In genomic region chr4:87073570-87074470, GRCh38 we compare ENCODE assay signal across 8 cellular contexts.
A peak's percentile ranks its signal among the peaks of the same experiment; 100 is the strongest.
DNase-seq lines count a peak whose midpoint lies in the region; ATAC-seq and TF ChIP-seq lines count a peak whose summit lies in the region.

No MANE protein-coding gene starts in this region.

- peaks cover under 1% of the 10 kb centered on the region for H3K36me3 ChIP-seq in CD4-positive, CD25-positive, alpha-beta regulatory T cell (ENCODE audit: control insufficient read depth, insufficient read depth, low read length)
- no peaks in the 10 kb centered on the region for H3K36me3 ChIP-seq in RWPE2 (ENCODE audit: low read depth)
- no peaks in the 10 kb centered on the region for H3K36me3 ChIP-seq in adrenal gland (replicated peaks in 1 of 2)
- H3K36me3 ChIP-seq in lower lobe of right lung: no peaks in the 10 kb centered on the region

- H3K9me3 Mint-ChIP-seq in CD4-positive, CD25-positive, alpha-beta regulatory T cell: no peaks in the 10 kb centered on the region
- H3K9me3 Mint-ChIP-seq in stimulated activated memory B cell treated with anti-CD40 and anti-IgM and Interleukin-4, amounts not matched to agents 10 μg/mL and 1 μg/mL and 100 μg/mL, for 72 hours: peaks cover 2% of the 10 kb centered on the region

- peaks cover 10% of the 10 kb centered on the region for H3K36me3 Mint-ChIP-seq in CD4-positive, CD25-positive, alpha-beta regulatory T cell
- H3K36me3 Mint-ChIP-seq in stimulated activated memory B cell treated with anti-CD40 and anti-IgM and Interleukin-4, amounts not matched to agents 10 μg/mL and 1 μg/mL and 100 μg/mL, for 72 hours: no peaks in the 10 kb centered on the region

- TF ChIP-seq CTCF in RWPE2 (IDR thresholded peaks at IDR 0.05; ENCODE audit: poor library complexity, severe bottlenecking): no peak
- TF ChIP-seq CTCF in adrenal gland (IDR thresholded peaks at IDR 0.05): no peak
- no peak for TF ChIP-seq CTCF in lower lobe of right lung (IDR thresholded peaks at IDR 0.05)

- H3K27ac Mint-ChIP-seq in CD4-positive, CD25-positive, alpha-beta regulatory T cell: peak overlapping the region; percentile 21 to 72 (median 52)
- H3K27ac Mint-ChIP-seq in stimulated activated memory B cell treated with anti-CD40 and anti-IgM and Interleukin-4, amounts not matched to agents 10 μg/mL and 1 μg/mL and 100 μg/mL, for 72 hours: peak overlapping the region; percentile 89

- no peak for TF ChIP-seq POLR2A in adrenal gland (IDR thresholded peaks at IDR 0.05)

- peaks cover 44 to 69% (median 53%) of the 10 kb centered on the region in 4 donors for H3K4me1 Mint-ChIP-seq in CD4-positive, CD25-positive, alpha-beta regulatory T cell
- H3K4me1 Mint-ChIP-seq in stimulated activated memory B cell treated with anti-CD40 and anti-IgM and Interleukin-4, amounts not matched to agents 10 μg/mL and 1 μg/mL and 100 μg/mL, for 72 hours: peaks cover 42% of the 10 kb centered on the region

- peak overlapping the region; percentile 58 for H3K27ac ChIP-seq in CD4-positive, CD25-positive, alpha-beta regulatory T cell (ENCODE audit: insufficient read depth, low read length, poor library complexity, severe bottlenecking)
- H3K27ac ChIP-seq in RWPE2 (ENCODE audit: poor library complexity, severe bottlenecking) (peak overlapping the region; percentile 39), adrenal gland (peak overlapping the region; percentile 18 to 60 (median 59)), lower lobe of right lung (peak overlapping the region; percentile 27)

- H3K27me3 Mint-ChIP-seq in CD4-positive, CD25-positive, alpha-beta regulatory T cell: no peaks in the 10 kb centered on the region
- no peaks in the 10 kb centered on the region for H3K27me3 Mint-ChIP-seq in stimulated activated memory B cell treated with anti-CD40 and anti-IgM and Interleukin-4, amounts not matched to agents 10 μg/mL and 1 μg/mL and 100 μg/mL, for 72 hours

- WGBS in adrenal gland, 4 donors: 11 to 23% (median 17%) methylated on average over 11 of the region's 11 CpGs

- peak; percentile 98 to 99 for ATAC-seq in CD4-positive, CD25-positive, alpha-beta regulatory T cell (ENCODE audit: low read depth in 2 of 2)
- ATAC-seq in GM19397 (IDR thresholded peaks at IDR 0.05; ENCODE audit: unreplicated experiment) (peak; percentile 94), HG03520 (IDR thresholded peaks at IDR 0.05; ENCODE audit: unreplicated experiment) (peak; percentile 94), RWPE2 (ENCODE audit: low read depth) (peak; percentile 57), lower lobe of right lung (peak; percentile 63 to 80)
- ATAC-seq in stimulated activated memory B cell treated with anti-CD40 and anti-IgM and Interleukin-4, amounts not matched to agents 10 μg/mL and 1 μg/mL and 100 μg/mL, for 72 hours: peak; percentile 96

- H3K4me3 ChIP-seq in CD4-positive, CD25-positive, alpha-beta regulatory T cell (ENCODE audit: low read depth, low read length): peak overlapping the region; percentile 88
- H3K4me3 ChIP-seq in RWPE2 (ENCODE audit: severe bottlenecking) (no peak overlapping the region), adrenal gland (peak overlapping the region in 2 of 4 donors; percentile 1 to 6), lower lobe of right lung (no peak overlapping the region)

- DNase-seq in CD4-positive, CD25-positive, alpha-beta regulatory T cell: peak; percentile 15 to 89 (median 67)
- DNase-seq in RWPE2 (ENCODE audit: low spot score) (no peak), adrenal gland (peak in 3 of 7 donors; percentile 32 to 45 (median 34)), lower lobe of right lung (peak; percentile 65), NCI-H2107 treated with DMSO at 0.1 percent for 48 hours (lab: John Stamatoyannopoulos, UW; ENCODE audit: unreplicated experiment) (no peak)

- H3K4me1 ChIP-seq in CD4-positive, CD25-positive, alpha-beta regulatory T cell (ENCODE audit: control insufficient read depth, insufficient read depth, low read length, poor library complexity, severe bottlenecking): peaks cover 19% of the 10 kb centered on the region
- H3K4me1 ChIP-seq in RWPE2 (ENCODE audit: insufficient read depth, poor library complexity, severe bottlenecking): peaks cover 24% of the 10 kb centered on the region
- H3K4me1 ChIP-seq in adrenal gland (replicated peaks in 1 of 2): peaks cover 29 to 73% of the 10 kb centered on the region in 2 donors
- peaks cover 73% of the 10 kb centered on the region for H3K4me1 ChIP-seq in lower lobe of right lung

- H3K9me3 ChIP-seq in CD4-positive, CD25-positive, alpha-beta regulatory T cell (ENCODE audit: control insufficient read depth in 2 of 2, low read length in 2 of 2): no peaks in the 10 kb centered on the region
- H3K9me3 ChIP-seq in RWPE2 (ENCODE audit: severe bottlenecking) (no peaks in the 10 kb centered on the region), adrenal gland (replicated peaks in 1 of 3) (no peaks in the 10 kb centered on the region), lower lobe of right lung (no peaks in the 10 kb centered on the region)

- intact Hi-C loops in adrenal gland (cut with DNase I) (no loop called here), lower lobe of right lung (cut with DNase I) (no loop called here)

- H3K4me3 Mint-ChIP-seq in CD4-positive, CD25-positive, alpha-beta regulatory T cell: peak overlapping the region; percentile 50 to 86 (median 76)
- peak overlapping the region; percentile 83 for H3K4me3 Mint-ChIP-seq in stimulated activated memory B cell treated with anti-CD40 and anti-IgM and Interleukin-4, amounts not matched to agents 10 μg/mL and 1 μg/mL and 100 μg/mL, for 72 hours

- H3K27me3 ChIP-seq in CD4-positive, CD25-positive, alpha-beta regulatory T cell (ENCODE audit: control insufficient read depth, insufficient read depth, low read length): no peaks in the 10 kb centered on the region
- no peaks in the 10 kb centered on the region for H3K27me3 ChIP-seq in RWPE2 (ENCODE audit: insufficient read depth, poor library complexity, severe bottlenecking)
- no peaks in the 10 kb centered on the region for H3K27me3 ChIP-seq in adrenal gland
- no peaks in the 10 kb centered on the region for H3K27me3 ChIP-seq in lower lobe of right lung (ENCODE audit: low read depth)

Comparison
In these comparisons a context has a peak if more than half of its experiments do, and no peak if none do; other contexts are left out.
1. DNase-seq: peak in CD4-positive, CD25-positive, alpha-beta regulatory T cell (3 of 3) and lower lobe of right lung (single experiment); none in RWPE2 (single experiment) and NCI-H2107 treated with DMSO at 0.1 percent for 48 hours (single experiment).
2. Peak in every context shown above with its lines, with median percentiles within 50 percentile points of each other: ATAC-seq and H3K27ac ChIP-seq.